ENCODE assay signal across 19 cellular contexts in genomic region chr1:242059976-242060375, GRCh38.
A peak's percentile ranks its signal among the peaks of the same experiment; 100 is the strongest.
DNase-seq lines count a peak whose midpoint lies in the region; ATAC-seq and TF ChIP-seq lines count a peak whose summit lies in the region.
"Had no signal": no experiment of that assay in that cellular context is flagged by ENCODE, and none has a peak within 500 bp of the region (broad histone marks: within the 10 kb centered on the region; RNA-seq: fewer than 3 reads in every experiment).

No MANE protein-coding gene starts in this region.

- H3K9me3 Mint-ChIP-seq in neural crest cell (no peaks in the 10 kb centered on the region), nephron progenitor cell (no peaks in the 10 kb centered on the region)
- H3K9me3 Mint-ChIP-seq: CD4-positive, alpha-beta T cell; CD8-positive, alpha-beta T cell had no signal

- H3K79me2 ChIP-seq in MM.1S (ENCODE audit: low read length), result no peaks in the 10 kb centered on the region

- H3K36me3 Mint-ChIP-seq in neural crest cell (ENCODE audit: low read depth), result no peaks in the 10 kb centered on the region
- H3K36me3 Mint-ChIP-seq in nephron progenitor cell (ENCODE audit: low read depth), result no peaks in the 10 kb centered on the region
- H3K36me3 Mint-ChIP-seq: CD8-positive, alpha-beta T cell had no signal

- H3K27me3 ChIP-seq in MM.1S (replicated peaks; ENCODE audit: insufficient read depth, low read length), result no peaks in the 10 kb centered on the region
- H3K27me3 ChIP-seq: BLaER1 treated with 17β-estradiol and CSF1 and Interleukin-3, amounts not matched to agents 10 nM and 100 nM had no signal

- H3K4me2 ChIP-seq in MM.1S (ENCODE audit: low read depth, low read length), result no peak overlapping the region
- H3K4me2 ChIP-seq: A549; BLaER1 treated with 17β-estradiol and CSF1 and Interleukin-3, amounts not matched to agents 10 nM and 100 nM had no signal

- H3K27me3 Mint-ChIP-seq in neural crest cell (ENCODE audit: low read depth) (no peaks in the 10 kb centered on the region), nephron progenitor cell (ENCODE audit: low read depth, poor library complexity) (peaks cover 2% of the 10 kb centered on the region)
- H3K27me3 Mint-ChIP-seq: B cell; CD4-positive, alpha-beta T cell had no signal

- ATAC-seq in GM21737 (IDR thresholded peaks at IDR 0.05; ENCODE audit: unreplicated experiment), result no peak
- ATAC-seq: A549; CD8-positive, alpha-beta T cell had no signal

- no peaks in the 10 kb centered on the region for H4K20me1 ChIP-seq in MM.1S (ENCODE audit: insufficient read depth, low read length)
- H4K20me1 ChIP-seq: BLaER1 treated with 17β-estradiol and CSF1 and Interleukin-3, amounts not matched to agents 10 nM and 100 nM had no signal

- H3K27ac Mint-ChIP-seq in neural crest cell (ENCODE audit: unreplicated experiment), result peak overlapping the region; percentile 13
- H3K27ac Mint-ChIP-seq in nephron progenitor cell, result no peak overlapping the region
- H3K27ac Mint-ChIP-seq: B cell; CD4-positive, alpha-beta T cell; CD8-positive, alpha-beta T cell had no signal

- H3K36me3 ChIP-seq in MM.1S (replicated peaks; ENCODE audit: insufficient read depth, low read length), result no peaks in the 10 kb centered on the region
- H3K36me3 ChIP-seq: BLaER1 treated with 17β-estradiol and CSF1 and Interleukin-3, amounts not matched to agents 10 nM and 100 nM had no signal

- H3F3A ChIP-seq in MM.1S (ENCODE audit: insufficient read depth, low read length), result no peaks in the 10 kb centered on the region

- H3K27ac ChIP-seq in MM.1S (ENCODE audit: low read length), result no peak overlapping the region
- H3K27ac ChIP-seq: 22Rv1; A549; BLaER1 treated with 17β-estradiol and CSF1 and Interleukin-3, amounts not matched to agents 10 nM and 100 nM; C4-2B had no signal

- no peaks in the 10 kb centered on the region for H3K4me1 ChIP-seq in MM.1S (ENCODE audit: low read length)
- H3K4me1 ChIP-seq: A549, Caco-2 had no signal

- no peaks in the 10 kb centered on the region for H3K9me2 ChIP-seq in MM.1S (replicated peaks; ENCODE audit: insufficient read depth, low read length)

- H3K4me3 Mint-ChIP-seq in neural crest cell (no peak overlapping the region), nephron progenitor cell (no peak overlapping the region)
- H3K4me3 Mint-ChIP-seq: B cell; CD4-positive, alpha-beta T cell; CD8-positive, alpha-beta T cell had no signal

- H3K9me3 ChIP-seq in MM.1S (replicated peaks; ENCODE audit: insufficient read depth, low read length), result no peaks in the 10 kb centered on the region
- H3K9me3 ChIP-seq: A549, Caco-2 had no signal

- DNase-seq in MM.1S (peak; percentile 5), inferior parietal cortex (ENCODE audit: extremely low spot score) (peak; percentile 5), neural crest cell (ENCODE audit: low read depth, low spot score) (no peak), superior temporal gyrus (ENCODE audit: extremely low spot score) (peak; percentile 20), nephron progenitor cell (no peak)
- DNase-seq in activated naive CD4-positive, alpha-beta T cell treated with anti-CD3 and anti-CD28 coated beads, Interleukin-2, amount 50 U/mL, for 16 hours, result no peak
- DNase-seq: AML-193; Caco-2; Calu3; CD4-positive, alpha-beta T cell; CD8-positive, alpha-beta T cell; DMS79 treated with DMSO at 0.1 percent for 48 hours; GF-D8 had no signal

- no peak overlapping the region for H2AFZ ChIP-seq in MM.1S (ENCODE audit: low read length)

- H3K4me3 ChIP-seq in MM.1S (ENCODE audit: low read length), result no peak overlapping the region
- H3K4me3 ChIP-seq: A549; BLaER1 treated with 17β-estradiol and CSF1 and Interleukin-3, amounts not matched to agents 10 nM and 100 nM had no signal

- no peak overlapping the region for H3K9ac ChIP-seq in MM.1S (ENCODE audit: low read length)
- H3K9ac ChIP-seq: BLaER1 treated with 17β-estradiol and CSF1 and Interleukin-3, amounts not matched to agents 10 nM and 100 nM had no signal

- TF ChIP-seq CTCF in MM.1S (IDR thresholded peaks at IDR 0.05; ENCODE audit: low read length), result no peak
- TF ChIP-seq CTCF in neural crest cell (conservative IDR thresholded peaks at IDR 0.05), result no peak
- TF ChIP-seq CTCF in nephron progenitor cell (IDR thresholded peaks at IDR 0.05), result no peak

- H3K4me1 Mint-ChIP-seq in neural crest cell (no peaks in the 10 kb centered on the region), nephron progenitor cell (peaks cover 16% of the 10 kb centered on the region)
- H3K4me1 Mint-ChIP-seq: B cell had no signal

Comparison
In these comparisons a context has a peak if more than half of its experiments do, and no peak if none do; other contexts are left out.
1. DNase-seq: peak in MM.1S (single experiment), inferior parietal cortex (single experiment) and superior temporal gyrus (single experiment); none in neural crest cell (single experiment), nephron progenitor cell (single experiment) and activated naive CD4-positive, alpha-beta T cell treated with anti-CD3 and anti-CD28 coated beads, Interleukin-2, amount 50 U/mL, for 16 hours (single experiment).